Comparison of ENCODE assay signal across 8 cellular contexts in the genomic region with DNA sequence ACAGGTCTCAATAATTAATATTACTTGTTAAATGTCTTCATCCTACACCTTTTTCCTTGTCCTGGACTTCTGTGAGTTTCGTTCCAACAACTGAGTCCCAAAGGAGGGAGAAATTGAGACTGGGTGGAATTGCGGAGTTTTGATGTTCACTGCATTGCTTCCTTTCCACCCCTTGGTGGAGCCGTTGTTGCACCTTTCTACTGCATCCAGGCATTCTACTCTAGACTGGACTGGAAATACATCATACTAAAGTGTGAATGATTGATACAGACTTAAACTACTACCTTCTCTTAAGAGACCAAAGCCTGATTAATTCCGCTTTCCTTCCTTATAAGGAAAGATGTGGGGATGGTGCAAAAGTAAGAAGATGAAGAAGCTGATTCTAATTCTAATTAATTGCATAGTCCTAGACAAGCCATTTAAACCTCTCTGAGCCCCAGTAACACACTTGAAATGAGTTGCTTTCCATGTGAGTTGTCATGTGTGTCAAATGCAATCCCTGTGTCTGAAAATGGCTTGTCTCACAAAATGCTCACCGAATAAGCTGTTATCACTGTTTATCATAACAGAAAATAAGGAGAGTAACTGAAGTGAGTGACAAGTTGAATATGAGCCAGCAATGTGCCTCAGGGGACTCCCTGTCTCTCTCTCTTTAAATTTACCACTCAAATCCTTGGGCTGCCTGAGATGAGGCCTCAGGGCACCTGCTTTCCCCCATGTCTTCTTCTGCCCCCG.
DNase-seq lines count a peak whose midpoint lies in the region; ATAC-seq, FAIRE-seq and TF ChIP-seq lines count a peak whose summit lies in the region.

No MANE protein-coding gene starts in this region.

- H3K9me3 ChIP-seq in OCI-LY3 (ENCODE audit: insufficient read depth, low read length) = no peaks in the 10 kb centered on the region

- no peak overlapping the region for H3K4me3 ChIP-seq in OCI-LY3 (ENCODE audit: low read length)

- no peak overlapping the region for H3K27ac ChIP-seq in OCI-LY3 (ENCODE audit: low read length)

- no peak overlapping the region for H3K9ac ChIP-seq in OCI-LY3 (ENCODE audit: low read length)

- no peak for FAIRE-seq in H54 (lab: Jason Lieb, UNC)

- peaks cover 9% of the 10 kb centered on the region for H3K4me1 ChIP-seq in OCI-LY3 (ENCODE audit: low read length)

- TF ChIP-seq CTCF in OCI-LY3 (IDR thresholded peaks at IDR 0.05; ENCODE audit: low read depth, low read length) = peak; percentile 93

- H4K20me1 ChIP-seq in OCI-LY3 (ENCODE audit: insufficient read depth, low read length) = no peaks in the 10 kb centered on the region

- TF ChIP-seq POLR2A in H54 (IDR thresholded peaks at IDR 0.05; ENCODE audit: low read depth, low read length) = no peak

- DNase-seq in ACHN = peak; percentile 46
- peak; percentile 15 for DNase-seq in H54 (ENCODE audit: insufficient read length, low spot score)
- DNase-seq in germinal center (ENCODE audit: low spot score) = peak; percentile 11
- no peak for DNase-seq in NCI-H2081 treated with DMSO at 0.1 percent for 48 hours (lab: John Stamatoyannopoulos, UW)
- DNase-seq in putamen (ENCODE audit: low spot score) = no peak
- DNase-seq in NCI-H345 (lab: John Stamatoyannopoulos, UW) = no peak

- no peak overlapping the region for H3K4me2 ChIP-seq in OCI-LY3 (ENCODE audit: low read length)

- ATAC-seq in GM18870 (IDR thresholded peaks at IDR 0.05; ENCODE audit: unreplicated experiment) = no peak

- peaks cover 29% of the 10 kb centered on the region for H3K27me3 ChIP-seq in OCI-LY3 (ENCODE audit: low read depth, low read length)

- H3K36me3 ChIP-seq in OCI-LY3 (replicated peaks; ENCODE audit: low read depth, low read length) = no peaks in the 10 kb centered on the region

- in situ Hi-C loops in ACHN (cut with HindIII; ENCODE audit: low pct_ligation_motif_present, low pct_unique_long_range_greater_than_20kb, low sequenced_read_pairs) = no loop called here

- H3K79me2 ChIP-seq in OCI-LY3 (ENCODE audit: low read length) = no peaks in the 10 kb centered on the region

- no peak overlapping the region for H2AFZ ChIP-seq in OCI-LY3 (ENCODE audit: low read depth, low read length)

Comparison
In these comparisons a context has a peak if more than half of its experiments do, and no peak if none do; other contexts are left out.
1. DNase-seq: peak in ACHN (single experiment), H54 (single experiment) and germinal center (single experiment); none in NCI-H2081 treated with DMSO at 0.1 percent for 48 hours (single experiment), putamen (single experiment) and NCI-H345 (single experiment).